In the genomic region with DNA sequence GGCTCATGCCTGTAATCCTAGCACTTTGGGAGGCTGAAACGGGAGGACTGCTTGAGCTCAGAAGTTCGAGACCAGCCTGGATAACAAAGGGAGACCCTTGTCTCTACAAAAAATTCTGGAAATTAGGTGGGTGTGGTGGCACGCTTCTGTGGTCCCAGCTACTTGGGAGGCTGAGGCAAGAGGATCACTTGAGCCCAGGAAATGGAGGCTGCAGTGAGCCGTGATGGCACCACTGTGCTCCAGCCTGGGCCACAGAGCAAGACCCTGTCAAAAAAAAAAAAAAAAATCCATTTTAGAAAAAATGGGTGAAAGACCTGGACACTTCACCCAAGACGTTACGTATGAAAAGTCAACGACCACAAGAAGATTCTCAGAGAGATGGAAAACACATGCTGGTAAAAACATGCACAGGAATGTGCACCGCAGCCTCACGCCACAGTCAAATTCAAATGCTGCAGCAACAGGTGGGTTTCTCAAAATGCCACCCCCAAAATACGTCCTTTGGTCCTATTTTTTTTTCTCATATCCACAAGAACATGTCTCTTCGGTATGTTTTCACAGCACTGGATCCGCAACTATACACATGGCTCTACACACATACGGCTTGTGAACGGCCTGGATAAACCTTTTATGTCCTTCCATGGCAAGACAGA, we compare ENCODE assay signal across 2 cellular contexts.
TF ChIP-seq lines count a peak whose summit lies in the region.

No MANE protein-coding gene starts in this region.

TF ChIP-seq in IMR-90, 13 proteins besides CTCF, POLR2A, EP300 and RAD21:
- TF ChIP-seq SMC3 (IDR thresholded peaks at IDR 0.05; ENCODE audit: low read depth, low read length) = no peak
- TF ChIP-seq CHD1 (IDR thresholded peaks at IDR 0.05; ENCODE audit: low read depth, low read length) = no peak

TF ChIP-seq in GM12878, 131 proteins besides CTCF, POLR2A, EP300 and RAD21:
- TF ChIP-seq EED (IDR thresholded peaks at IDR 0.05; ENCODE audit: low read depth) (no peak), FOXK2 (IDR thresholded peaks at IDR 0.05) (no peak), YBX1 (IDR thresholded peaks at IDR 0.05) (no peak), CHD2 (IDR thresholded peaks at IDR 0.05; ENCODE audit: borderline replicate concordance, low read depth, low read length) (no peak), KDM1A (IDR thresholded peaks at IDR 0.05; ENCODE audit: borderline replicate concordance) (no peak), TCF12 (IDR thresholded peaks at IDR 0.05; ENCODE audit: low read depth, low read length) (no peak), MXI1 (IDR thresholded peaks at IDR 0.05; ENCODE audit: low read depth, low read length) (no peak), ASH2L (IDR thresholded peaks at IDR 0.05; ENCODE audit: borderline replicate concordance, low read depth) (no peak), KAT2A (conservative IDR thresholded peaks at IDR 0.05; ENCODE audit: control insufficient read depth, low read depth, low read length) (no peak), PAX5 (IDR thresholded peaks at IDR 0.05; ENCODE audit: borderline replicate concordance, low read depth, low read length) (no peak), BHLHE40 (IDR thresholded peaks at IDR 0.05; ENCODE audit: borderline replicate concordance in 1 of 2, low read depth in 2 of 2, low read length in 1 of 2) (no peak), SMARCA5 (IDR thresholded peaks at IDR 0.05) (no peak), KLF5 (IDR thresholded peaks at IDR 0.05; ENCODE audit: partially characterized antibody) (no peak)
- TF ChIP-seq, protein P1, sequence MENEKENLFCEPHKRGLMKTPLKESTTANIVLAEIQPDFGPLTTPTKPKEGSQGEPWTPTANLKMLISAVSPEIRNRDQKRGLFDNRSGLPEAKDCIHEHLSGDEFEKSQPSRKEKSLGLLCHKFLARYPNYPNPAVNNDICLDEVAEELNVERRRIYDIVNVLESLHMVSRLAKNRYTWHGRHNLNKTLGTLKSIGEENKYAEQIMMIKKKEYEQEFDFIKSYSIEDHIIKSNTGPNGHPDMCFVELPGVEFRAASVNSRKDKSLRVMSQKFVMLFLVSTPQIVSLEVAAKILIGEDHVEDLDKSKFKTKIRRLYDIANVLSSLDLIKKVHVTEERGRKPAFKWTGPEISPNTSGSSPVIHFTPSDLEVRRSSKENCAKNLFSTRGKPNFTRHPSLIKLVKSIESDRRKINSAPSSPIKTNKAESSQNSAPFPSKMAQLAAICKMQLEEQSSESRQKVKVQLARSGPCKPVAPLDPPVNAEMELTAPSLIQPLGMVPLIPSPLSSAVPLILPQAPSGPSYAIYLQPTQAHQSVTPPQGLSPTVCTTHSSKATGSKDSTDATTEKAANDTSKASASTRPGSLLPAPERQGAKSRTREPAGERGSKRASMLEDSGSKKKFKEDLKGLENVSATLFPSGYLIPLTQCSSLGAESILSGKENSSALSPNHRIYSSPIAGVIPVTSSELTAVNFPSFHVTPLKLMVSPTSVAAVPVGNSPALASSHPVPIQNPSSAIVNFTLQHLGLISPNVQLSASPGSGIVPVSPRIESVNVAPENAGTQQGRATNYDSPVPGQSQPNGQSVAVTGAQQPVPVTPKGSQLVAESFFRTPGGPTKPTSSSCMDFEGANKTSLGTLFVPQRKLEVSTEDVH (IDR thresholded peaks at IDR 0.05; ENCODE audit: low read depth, partially characterized antibody) = no peak
